In genomic region chr1:94873520-94874351, GRCh38 we compare ENCODE assay signal across 8 cellular contexts. TPM values are rescaled to one million over a fixed set of nuclear protein-coding genes. Genes with fewer than 3 reads are reported as not detected.
DNase-seq lines count a peak whose midpoint lies in the region; ATAC-seq and TF ChIP-seq lines count a peak whose summit lies in the region.
"Had no signal": no experiment of that assay in that cellular context is flagged by ENCODE, and none has a peak within 500 bp of the region (broad histone marks: within the 10 kb centered on the region; RNA-seq: fewer than 3 reads in every experiment).

No MANE protein-coding gene starts in this region.

- DNase-seq in GM23248 (peak; percentile 71), NCI-H510A (lab: John Stamatoyannopoulos, UW) (peak; percentile 51), fibroblast of the conjunctiva (ENCODE audit: low read depth) (peak; percentile 13), suprapubic skin (ENCODE audit: low spot score in 2 of 2) (no peak), GM19238 (ENCODE audit: insufficient read length, low spot score) (no peak), GM19240 (ENCODE audit: insufficient read length, low spot score) (no peak)
- DNase-seq: activated CD8-positive, alpha-beta memory T cell treated with anti-CD3 and anti-CD28 coated beads, Interleukin-2, amount 50 U/mL, for 4 hours had no signal

- TF ChIP-seq CTCF in suprapubic skin (IDR thresholded peaks at IDR 0.05) = no peak

- in situ Hi-C loops in GM23248 (cut with MboI) = loop anchor here (25.0 kb wide), 1 partner anchor 364 kb away; the partner anchor contains the start of gene RWDD3

- no peak overlapping the region for H2AFZ ChIP-seq in GM23248

- no peaks in the 10 kb centered on the region for H4K20me1 ChIP-seq in GM23248 (ENCODE audit: insufficient read depth)

- no peak overlapping the region for H3K4me2 ChIP-seq in GM23248 (ENCODE audit: unreplicated experiment)

- no peak for TF ChIP-seq EP300 in suprapubic skin (IDR thresholded peaks at IDR 0.05)

- peaks cover 20% of the 10 kb centered on the region for H3K4me1 ChIP-seq in GM23248 (ENCODE audit: insufficient read depth)
- H3K4me1 ChIP-seq in suprapubic skin = peaks cover 35% of the 10 kb centered on the region

- no peak overlapping the region for H3K9ac ChIP-seq in GM23248

- no peaks in the 10 kb centered on the region for H3K36me3 ChIP-seq in GM23248 (ENCODE audit: low read depth)
- no peaks in the 10 kb centered on the region for H3K36me3 ChIP-seq in suprapubic skin

- no peak for ATAC-seq in HG03521 (IDR thresholded peaks at IDR 0.05; ENCODE audit: unreplicated experiment)

- no peaks in the 10 kb centered on the region; the same call in 1 of the 2 replicates for H3F3A ChIP-seq in GM23248 (ENCODE audit: insufficient read depth)

- no peaks in the 10 kb centered on the region for H3K9me3 ChIP-seq in GM23248 (ENCODE audit: low read depth)
- H3K9me3 ChIP-seq in suprapubic skin = no peaks in the 10 kb centered on the region

- no peak for TF ChIP-seq POLR2A in suprapubic skin (IDR thresholded peaks at IDR 0.05)

- no peak overlapping the region for H3K27ac ChIP-seq in GM23248
- H3K27ac ChIP-seq in suprapubic skin = peak overlapping the region; percentile 59

- 29 to 39% methylated on average over 7 of the region's 7 CpGs for WGBS in GM23248 (ENCODE audit: low coverage in 1 of 2, low lambda C conversion rate in 2 of 2, missing lambda C conversion rate in 2 of 2), 2 experiments
- 40% methylated on average over 7 of the region's 7 CpGs for WGBS in suprapubic skin

- H3K4me3 ChIP-seq in GM23248 (no peak overlapping the region), suprapubic skin (no peak overlapping the region)

- H3K9me2 ChIP-seq in GM23248 (ENCODE audit: insufficient read depth) = no peaks in the 10 kb centered on the region

- H3K79me2 ChIP-seq in GM23248 (ENCODE audit: insufficient read depth) = no peaks in the 10 kb centered on the region

- no peaks in the 10 kb centered on the region for H3K27me3 ChIP-seq in GM23248 (replicated peaks; ENCODE audit: insufficient read depth)
- no peaks in the 10 kb centered on the region for H3K27me3 ChIP-seq in suprapubic skin

RNA-seq across cellular contexts. Expression of gene CNN3, which starts 53.2 kb away (rescaled TPM):
- total RNA-seq in GM23248 (2014; rRNA removed; shearing (Covaris generic)) = 200 and 213 TPM in 2 replicates
- 359 and 365 TPM in 2 replicates for polyA plus RNA-seq in GM23248 (2016; fragmentation: Nextera tagmentation; extraction: Ambion mirVana)
- 10 to 100 TPM; 52.3 to 73.7 (median 58.6) TPM for total RNA-seq in suprapubic skin

RNA-seq across cellular contexts. Expression of gene SLC44A3, which starts 53.6 kb away (rescaled TPM):
- total RNA-seq in GM23248 (2014; rRNA removed; shearing (Covaris generic)) = 1.6 and 3.3 TPM in 2 replicates
- polyA plus RNA-seq in GM23248 (2016; fragmentation: Nextera tagmentation; extraction: Ambion mirVana) = 2.0 and 2.1 TPM in 2 replicates
- total RNA-seq in suprapubic skin = 10 to 100 TPM in 2 of 4 donors, 1 to 10 TPM in 2; 7.6 to 15.5 (median 10.0) TPM

Comparison
In these comparisons a context has a peak if more than half of its experiments do, and no peak if none do; other contexts are left out.
1. DNase-seq: peak in GM23248 (single experiment), NCI-H510A (single experiment) and fibroblast of the conjunctiva (single experiment); none in suprapubic skin (0 of 2), GM19238 (single experiment) and GM19240 (single experiment).